14 cellular contexts compared by ENCODE assay signal in the genomic region with DNA sequence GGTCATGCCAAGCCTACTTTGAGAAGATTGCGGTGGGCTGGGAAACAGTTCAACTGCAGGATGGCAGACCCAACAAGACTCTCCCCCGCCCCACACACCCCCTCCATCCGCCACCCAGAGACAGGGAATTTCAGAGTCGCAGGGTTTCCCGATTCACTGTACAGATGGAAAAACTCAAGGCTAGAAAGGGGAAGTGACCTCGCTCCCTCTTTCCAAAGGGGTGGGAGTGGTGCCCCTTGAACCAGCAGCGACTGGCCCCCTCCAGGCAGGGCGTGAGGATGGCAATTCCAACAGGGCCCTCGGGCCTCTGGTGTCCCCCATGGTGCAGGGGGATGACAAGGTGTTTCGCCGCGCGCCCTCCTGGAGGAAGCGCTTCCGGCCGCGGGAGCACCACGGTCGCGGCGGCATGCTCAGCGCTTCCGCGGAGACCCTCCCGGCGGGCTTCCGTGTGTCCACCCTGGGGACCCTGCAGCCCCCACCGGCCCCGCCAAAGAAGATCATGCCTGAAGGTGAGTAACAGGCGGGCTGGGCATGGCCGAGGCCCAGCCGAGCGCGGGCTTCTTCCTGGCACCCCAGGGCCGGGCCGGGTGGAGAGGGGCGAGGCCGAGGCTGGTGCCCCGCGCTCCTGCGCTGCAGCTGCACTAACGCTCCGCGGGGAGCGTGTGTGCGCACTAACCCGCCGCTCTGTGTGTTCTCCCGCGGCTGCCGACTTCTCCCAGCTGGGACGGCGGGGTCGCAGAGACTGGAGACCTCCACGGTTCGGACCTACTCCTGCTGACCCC. TPM values are rescaled to one million over a fixed set of nuclear protein-coding genes. Genes with fewer than 3 reads are reported as not detected.
DNase-seq lines count a peak whose midpoint lies in the region; ATAC-seq, FAIRE-seq and TF ChIP-seq lines count a peak whose summit lies in the region.
"Had no signal": no experiment of that assay in that cellular context is flagged by ENCODE, and none has a peak within 500 bp of the region (broad histone marks: within the 10 kb centered on the region; RNA-seq: fewer than 3 reads in every experiment).

No MANE protein-coding gene starts in this region.

- 11 to 45% (median 18%) methylated on average over 10 to 56 of the region's 56 CpGs for WGBS in stomach, 5 donors

- TF ChIP-seq CTCF in NB4 (IDR thresholded peaks at IDR 0.05; ENCODE audit: low read depth, low read length) (no peak), coronary artery (IDR thresholded peaks at IDR 0.05) (no peak), lower lobe of right lung (IDR thresholded peaks at IDR 0.05) (no peak), stomach (IDR thresholded peaks at IDR 0.05) (no peak)

- no peak for TF ChIP-seq POLR2A in NB4 (IDR thresholded peaks at IDR 0.05; ENCODE audit: extremely low read depth, insufficient read length)
- no peak for TF ChIP-seq POLR2A in stomach (IDR thresholded peaks at IDR 0.05)

- peaks cover 16% of the 10 kb centered on the region for H3K27me3 ChIP-seq in lower lobe of right lung (ENCODE audit: low read depth)
- H3K27me3 ChIP-seq in stomach = peaks cover 0 to 53% (median 25%) of the 10 kb centered on the region in 3 donors

- no peak for TF ChIP-seq EP300 in stomach (IDR thresholded peaks at IDR 0.05)

- H3K27ac ChIP-seq in coronary artery = no peak overlapping the region
- no peak overlapping the region for H3K27ac ChIP-seq in lower lobe of right lung
- no peak overlapping the region for H3K27ac ChIP-seq in stomach
- H3K27ac ChIP-seq: epithelial cell of prostate, KMS-11 had no signal

- peak; percentile 54 to 63 for ATAC-seq in lower lobe of right lung

- H3K4me3 ChIP-seq in NB4 (ENCODE audit: low read depth, low read length) (no peak overlapping the region), coronary artery (peak overlapping the region; percentile 58), lower lobe of right lung (peak overlapping the region; percentile 56), stomach (peak overlapping the region; percentile 16 to 45 (median 32))

- H3K9me3 ChIP-seq in lower lobe of right lung (no peaks in the 10 kb centered on the region), stomach (no peaks in the 10 kb centered on the region)

- peak; percentile 18 for DNase-seq in NB4 (ENCODE audit: low read depth)
- DNase-seq in coronary artery (ENCODE audit: low spot score) = no peak
- DNase-seq in lower lobe of right lung = no peak
- no peak for DNase-seq in stomach
- DNase-seq in pons (ENCODE audit: low spot score) = no peak
- no peak for DNase-seq in kidney glomerular epithelial cell (lab: John Stamatoyannopoulos, UW)
- no peak for DNase-seq in stimulated activated naive CD4-positive, alpha-beta T cell (lab: John Stamatoyannopoulos, UW)
- no peak for DNase-seq in frontal cortex (ENCODE audit: low spot score in 2 of 2)
- DNase-seq: activated naive CD4-positive, alpha-beta T cell treated with anti-CD3 and anti-CD28 coated beads, Interleukin-2, amount 50 U/mL, for 16 hours; NK-92 treated with Interleukin-12 subunit alpha and Interleukin-12 subunit beta, amount 100 ng/mL, for 24 hours; T1000 had no signal

- intact Hi-C loops in lower lobe of right lung (cut with DNase I) = no loop called here
- intact Hi-C loops in stomach (cut with DNase I; ENCODE audit: low total_unique reads) = no loop called here

- H3K36me3 ChIP-seq in lower lobe of right lung (no peaks in the 10 kb centered on the region), stomach (peaks cover 0 to 9% (median 0%) of the 10 kb centered on the region in 4 donors)

- peaks cover 9% of the 10 kb centered on the region for H3K4me1 ChIP-seq in lower lobe of right lung
- peaks cover 5 to 14% (median 10%) of the 10 kb centered on the region in 4 donors for H3K4me1 ChIP-seq in stomach

- no peak for FAIRE-seq in frontal cortex (lab: Jason Lieb, UNC)

RNA-seq across cellular contexts. Expression of a gene that starts 10.4 kb away (rescaled TPM):
- total RNA-seq in lower lobe of right lung (not detected), stomach (not detected), frontal cortex (under 0.01 TPM)
- not detected for polyA plus RNA-seq in stomach
- total RNA-seq: mucosa of gallbladder had no signal

RNA-seq across cellular contexts. Expression of a gene that starts 49.1 kb away (rescaled TPM):
- total RNA-seq in lower lobe of right lung = 1.3 TPM
- 1 to 10 TPM in 2 of 5 donors, under 1 TPM in 2, not detected in 1; 0.29 to 2.2 (median 1.2) TPM for total RNA-seq in stomach
- polyA plus RNA-seq in stomach = under 1 TPM; 0.31 to 0.95 (median 0.37) TPM
- total RNA-seq in frontal cortex = 12.6 TPM

RNA-seq across cellular contexts. Expression of a gene that starts 52.1 kb away (rescaled TPM):
- 4.1 TPM for total RNA-seq in lower lobe of right lung
- 1 to 10 TPM in 2 of 5 donors, under 1 TPM in 1, not detected in 2; 0.18 to 3.1 (median 1.2) TPM for total RNA-seq in stomach
- polyA plus RNA-seq in stomach = 1 to 10 TPM in 2 of 3 donors, under 1 TPM in 1; 0.30 to 4.2 (median 3.7) TPM
- total RNA-seq in frontal cortex = 11.0 TPM
